19 cellular contexts compared by ENCODE assay signal in the genomic region with DNA sequence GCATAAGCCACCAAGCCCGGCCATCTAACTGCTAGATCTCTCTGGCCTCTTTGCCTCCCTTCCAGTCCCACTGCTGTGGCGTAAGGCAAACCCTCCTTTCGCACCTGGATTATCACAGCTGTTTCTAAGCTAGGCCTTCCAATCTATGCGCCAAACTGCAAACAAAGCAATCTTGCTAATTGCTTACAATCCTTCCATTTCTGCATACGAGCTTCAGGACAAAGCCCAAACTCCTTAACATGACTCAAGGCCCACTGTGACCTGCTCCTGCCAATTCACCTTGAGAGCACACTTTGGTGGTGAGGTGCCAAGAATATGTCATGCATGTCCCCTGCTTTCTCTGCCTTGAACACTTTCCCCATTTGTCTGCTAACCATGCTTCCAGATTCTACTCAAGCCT. TPM values are rescaled to one million over a fixed set of nuclear protein-coding genes. Genes with fewer than 3 reads are reported as not detected.
DNase-seq lines count a peak whose midpoint lies in the region; ATAC-seq, FAIRE-seq and TF ChIP-seq lines count a peak whose summit lies in the region.
"Had no signal": no experiment of that assay in that cellular context is flagged by ENCODE, and none has a peak within 500 bp of the region (broad histone marks: within the 10 kb centered on the region; RNA-seq: fewer than 3 reads in every experiment).

No MANE protein-coding gene starts in this region.

- no peak overlapping the region for H3K9ac ChIP-seq in BLaER1
- H3K9ac ChIP-seq in H9 (ENCODE audit: extremely low read depth, insufficient read length, low read length) = no peak overlapping the region

- H3K79me2 ChIP-seq in H9 (ENCODE audit: insufficient read depth, low read length) = no peaks in the 10 kb centered on the region

- H3K27ac ChIP-seq in BLaER1 (peak overlapping the region; percentile 71), H9 (ENCODE audit: insufficient read length, low read depth, low read length) (no peak overlapping the region), body of pancreas (peak overlapping the region; percentile 9 to 63 (median 41)), pancreas (peak overlapping the region in 1 of 4 donors; percentile 4)
- H3K27ac ChIP-seq: A549, C4-2B had no signal

- no peak overlapping the region for H2AFZ ChIP-seq in H9 (ENCODE audit: low read length)

- no peak overlapping the region for H4K91ac ChIP-seq in H9 (ENCODE audit: insufficient read length, low read depth, low read length)

- H3K4me1 ChIP-seq in BLaER1 (peaks cover 99% of the 10 kb centered on the region), H9 (ENCODE audit: insufficient read depth, low read length) (no peaks in the 10 kb centered on the region; the same call in 1 of the 2 replicates), body of pancreas (peaks cover 31% of the 10 kb centered on the region), pancreas (peaks cover 0 to 14% (median 0%) of the 10 kb centered on the region in 3 donors)
- H3K4me1 ChIP-seq: A549 had no signal

- H4K5ac ChIP-seq in H9 (ENCODE audit: insufficient read length, low read depth, low read length) = no peak overlapping the region

- H2BK120ac ChIP-seq in H9 (ENCODE audit: low read depth, low read length, poor library complexity, severe bottlenecking) = no peak overlapping the region

- H3K56ac ChIP-seq in H9 (ENCODE audit: insufficient read length, low read depth, low read length) = no peak overlapping the region

- H4K20me1 ChIP-seq in BLaER1 (peaks cover 16% of the 10 kb centered on the region; the same call in 1 of the 2 replicates), H9 (ENCODE audit: control insufficient read depth, insufficient read depth, insufficient read length) (no peaks in the 10 kb centered on the region)

- no peak for TF ChIP-seq POLR2A in body of pancreas (IDR thresholded peaks at IDR 0.05)

- peaks cover 4 to 8% of the 10 kb centered on the region in 2 experiments; a peak in 4 of 5 replicates for H3K9me3 Mint-ChIP-seq in H9

- H3K18ac ChIP-seq in H9 (ENCODE audit: insufficient read length, low read depth, low read length) = no peak overlapping the region

- FAIRE-seq in pancreas (lab: Jason Lieb, UNC) = no peak
- FAIRE-seq: A549, RCC 7860 had no signal

- H3K23ac ChIP-seq in H9 (ENCODE audit: insufficient read length, low read depth, low read length) = no peak overlapping the region

- peaks cover 9 to 23% (median 15%) of the 10 kb centered on the region in 3 experiments for H3K36me3 Mint-ChIP-seq in H9 (ENCODE audit: insufficient read depth in 1 of 3, low read depth in 3 of 3)

- H3K4me3 Mint-ChIP-seq in H9 = no peak overlapping the region

- H3K4ac ChIP-seq in H9 (ENCODE audit: low read depth, low read length) = no peak overlapping the region

- no peak overlapping the region for H3K27ac Mint-ChIP-seq in H9
- H3K27ac Mint-ChIP-seq: IgD-negative memory B cell had no signal

- no peaks in the 10 kb centered on the region for H3K23me2 ChIP-seq in H9 (ENCODE audit: insufficient read length, low read depth, low read length, poor library complexity, severe bottlenecking)

- no peak overlapping the region for H3T11ph ChIP-seq in H9 (ENCODE audit: low read length)

- TF ChIP-seq CTCF in H9 (conservative IDR thresholded peaks at IDR 0.05) (no peak), body of pancreas (IDR thresholded peaks at IDR 0.05) (no peak), pancreas (IDR thresholded peaks at IDR 0.05) (no peak)

- H3K4me1 Mint-ChIP-seq in H9 = peaks cover 28 to 49% of the 10 kb centered on the region in 2 experiments

- no peaks in the 10 kb centered on the region for H3K9me3 ChIP-seq in BLaER1
- no peaks in the 10 kb centered on the region for H3K9me3 ChIP-seq in H9 (ENCODE audit: control insufficient read depth, low read depth, low read length)
- no peaks in the 10 kb centered on the region for H3K9me3 ChIP-seq in body of pancreas
- H3K9me3 ChIP-seq in pancreas = no peaks in the 10 kb centered on the region
- H3K9me3 ChIP-seq: A549 had no signal

- H3K4me2 ChIP-seq in BLaER1 = peak overlapping the region; percentile 97
- H3K4me2 ChIP-seq in H9 (ENCODE audit: insufficient read depth, insufficient read length, low read length) = no peak overlapping the region
- H3K4me2 ChIP-seq: A549 had no signal

- intact Hi-C loops in body of pancreas (cut with DNase I) (no loop called here), pancreas (cut with DNase I) (no loop called here)

- no CpG with 5 or more reads among the region's 5 CpGs for WGBS in H9 (ENCODE audit: extremely low coverage, insufficient read length, low lambda C conversion rate)
- WGBS in body of pancreas, 2 donors = 38 to 45% methylated on average over 5 of the region's 5 CpGs
- WGBS in pancreas, 2 donors = 35 to 50% methylated on average over 5 of the region's 5 CpGs

- no peak overlapping the region for H2BK12ac ChIP-seq in H9 (ENCODE audit: insufficient read length, low read depth, low read length)

- H3K4me3 ChIP-seq in BLaER1 = no peak overlapping the region
- H3K4me3 ChIP-seq in body of pancreas = no peak overlapping the region
- H3K4me3 ChIP-seq in pancreas = no peak overlapping the region
- H3K4me3 ChIP-seq: A549 had no signal

- H3K79me1 ChIP-seq in H9 (ENCODE audit: insufficient read depth, low read depth, low read length, poor library complexity, severe bottlenecking) = no peaks in the 10 kb centered on the region

- ATAC-seq in body of pancreas (peak; percentile 74), pancreas (peak; percentile 57 to 83 (median 63)), HG03378 (IDR thresholded peaks at IDR 0.05; ENCODE audit: unreplicated experiment) (no peak)
- ATAC-seq: A549 had no signal

- peak; percentile 31 for DNase-seq in H9
- peak; percentile 48 to 80 (median 71) for DNase-seq in body of pancreas
- peak in 2 of 6 donors; percentile 52 to 62 for DNase-seq in pancreas
- no peak for DNase-seq in NCI-H2171 treated with DMSO at 0.1 percent for 48 hours (lab: John Stamatoyannopoulos, UW)
- DNase-seq in GDM1 (lab: John Stamatoyannopoulos, UW) = no peak
- DNase-seq: DMS 273 treated with DMSO at 0.1 percent for 48 hours, EL, H7, NCI-H1417 treated with DMSO at 0.1 percent for 48 hours, NCI-H1930, NCI-H748 treated with DMSO at 0.1 percent for 48 hours, SHP77 treated with DMSO at 0.1 percent for 48 hours had no signal

- no peak overlapping the region for H4K8ac ChIP-seq in H9 (replicated peaks; ENCODE audit: insufficient read length, low read depth, low read length)

- no peak overlapping the region for H2BK15ac ChIP-seq in H9 (ENCODE audit: low read depth, low read length)

- no peak overlapping the region for H2BK5ac ChIP-seq in H9 (ENCODE audit: insufficient read length, low read length)

- no peak overlapping the region for H2AK5ac ChIP-seq in H9 (ENCODE audit: insufficient read length, low read length)

- no peaks in the 10 kb centered on the region for H3K27me3 ChIP-seq in BLaER1
- peaks cover under 1% of the 10 kb centered on the region; the same call in 1 of the 2 replicates for H3K27me3 ChIP-seq in H9 (ENCODE audit: insufficient read depth, low read length)
- H3K27me3 ChIP-seq in body of pancreas = no peaks in the 10 kb centered on the region
- no peaks in the 10 kb centered on the region for H3K27me3 ChIP-seq in pancreas

- H3K36me3 ChIP-seq in BLaER1 (peaks cover 11% of the 10 kb centered on the region), body of pancreas (replicated peaks in 1 of 2; ENCODE audit: insufficient read depth in 1 of 2, low read depth in 2 of 2) (no peaks in the 10 kb centered on the region), pancreas (no peaks in the 10 kb centered on the region)

- H2BK20ac ChIP-seq in H9 (ENCODE audit: low read depth, low read length, poor library complexity, severe bottlenecking) = no peak overlapping the region

- H3K14ac ChIP-seq in H9 (ENCODE audit: insufficient read depth, low read length) = no peak overlapping the region

- H3K27me3 Mint-ChIP-seq in H9 (ENCODE audit: low read depth) = peaks cover 17% of the 10 kb centered on the region

RNA-seq across cellular contexts. Expression of gene ARL5C, which starts 6.0 kb away (rescaled TPM):
- total RNA-seq in H9 (2021) (not detected in 2 replicates), body of pancreas (under 1 TPM in 1 of 2 donors, not detected in 1; 0.26 TPM), pancreas (under 1 TPM in 4 of 6 donors, not detected in 2; 0.31 to 0.87 (median 0.72) TPM)
- 1 to 10 TPM in 1 of 2 donors, not detected in 1; 1.0 TPM for polyA plus RNA-seq in pancreas
- total RNA-seq: H7, NCI-H460 had no signal
- polyA plus RNA-seq: A549, IgD-negative memory B cell had no signal

RNA-seq across cellular contexts. Expression of gene PLXDC1, which starts 20.5 kb away (rescaled TPM):
- total RNA-seq in H9 (2021) (1.6 and 2.0 TPM in 2 replicates), body of pancreas (1 to 10 TPM in 1 of 2 donors, not detected in 1; 6.5 TPM), pancreas (1 to 10 TPM in 5 of 6 donors, under 1 TPM in 1; 0.88 to 5.6 (median 1.8) TPM)
- polyA plus RNA-seq in pancreas = 1 to 10 TPM; 1.8 to 4.0 TPM
- polyA plus RNA-seq: IgD-negative memory B cell had no signal

RNA-seq across cellular contexts. Expression of gene CACNB1, which starts 25.5 kb away (rescaled TPM):
- total RNA-seq in H9 (2021) (17.5 and 20.0 TPM in 2 replicates), body of pancreas (1 to 10 TPM; 2.3 TPM), pancreas (1 to 10 TPM; 1.8 to 3.3 (median 2.4) TPM)
- polyA plus RNA-seq in pancreas = 1 to 10 TPM; 6.5 to 6.8 TPM

RNA-seq across cellular contexts. Expression of gene RPL19, which starts 28.1 kb away (rescaled TPM):
- total RNA-seq in H9 (2021) (2,038 and 2,051 TPM in 2 replicates), body of pancreas (1,000 to 10,000 TPM; 1,534 to 2,029 TPM), pancreas (1,000 to 10,000 TPM in 3 of 6 donors, 100 to 1,000 TPM in 3; 925 to 1,465 (median 1,055) TPM)
- polyA plus RNA-seq in pancreas = 1,000 to 10,000 TPM; 1,688 to 1,714 TPM

RNA-seq across cellular contexts. Expression of gene STAC2, which starts 53.8 kb away (rescaled TPM):
- total RNA-seq in H9 (2021) = 1.5 and 2.5 TPM in 2 replicates
- not detected for total RNA-seq in body of pancreas
- under 1 TPM in 3 of 6 donors, not detected in 3; 0.08 to 0.12 (median 0.09) TPM for total RNA-seq in pancreas
- under 1 TPM; 0.07 to 0.11 TPM for polyA plus RNA-seq in pancreas
- total RNA-seq: NCI-H460 had no signal
- polyA plus RNA-seq: IgD-negative memory B cell had no signal

Comparison
In these comparisons a context has a peak if more than half of its experiments do, and no peak if none do; other contexts are left out.
1. DNase-seq: peak in H9 (single experiment) and body of pancreas (4 of 4); none in NCI-H2171 treated with DMSO at 0.1 percent for 48 hours (single experiment) and GDM1 (single experiment).